16 cellular contexts compared by ENCODE assay signal in genomic region chr12:130433834-130434233, GRCh38.
DNase-seq lines count a peak whose midpoint lies in the region; ATAC-seq and TF ChIP-seq lines count a peak whose summit lies in the region.
"Had no signal": no experiment of that assay in that cellular context is flagged by ENCODE, and none has a peak within 500 bp of the region (broad histone marks: within the 10 kb centered on the region; RNA-seq: fewer than 3 reads in every experiment).

No MANE protein-coding gene starts in this region.

- TF ChIP-seq CTCF in transverse colon (IDR thresholded peaks at IDR 0.05), result no peak

- POLR2A ChIA-PET in activated CD4-positive, alpha-beta T cell treated with anti-CD3 and anti-CD28 coated beads for 36 hours (lab: Charles Lee), result no interaction called here

- peak; percentile 38 for DNase-seq in cardiac septum (ENCODE audit: low spot score)
- no peak for DNase-seq in left ventricle myocardium superior
- DNase-seq in sciatic nerve (ENCODE audit: low spot score), result peak; percentile 15
- DNase-seq in aorta, result peak; percentile 17 to 55
- no peak for DNase-seq in transverse colon
- no peak for DNase-seq in activated CD4-positive, alpha-beta T cell treated with anti-CD3 and anti-CD28 coated beads for 36 hours
- DNase-seq: C1 segment of cervical spinal cord; Calu3; CD4-positive, alpha-beta memory T cell; COR-L47; DMS53; DMS79 treated with DMSO at 0.1 percent for 48 hours; GF-D8; GOT3; HFFc6 had no signal

- no peak overlapping the region for H3K4me3 Mint-ChIP-seq in activated CD4-positive, alpha-beta T cell treated with anti-CD3 and anti-CD28 coated beads for 36 hours
- H3K4me3 Mint-ChIP-seq: CD4-positive, alpha-beta memory T cell; HFFc6 had no signal

- in situ Hi-C loops in transverse colon (cut with MboI; ENCODE audit: low pct_ligation_motif_present in 1 of 4, low pct_unique_long_range_greater_than_20kb in 1 of 4, low sequenced_read_pairs in 3 of 4), result no loop called here

- TF ChIP-seq POLR2A in transverse colon (IDR thresholded peaks at IDR 0.05), result no peak

- no peaks in the 10 kb centered on the region for H3K36me3 ChIP-seq in aorta (ENCODE audit: control insufficient read depth in 1 of 2, insufficient read depth in 2 of 2, low read length in 1 of 2)
- H3K36me3 ChIP-seq in transverse colon, result no peaks in the 10 kb centered on the region
- H3K36me3 ChIP-seq: HAP-1 had no signal

- H3K4me3 ChIP-seq in aorta (ENCODE audit: low read length in 2 of 2), result no peak overlapping the region
- H3K4me3 ChIP-seq in transverse colon, result no peak overlapping the region
- H3K4me3 ChIP-seq: HAP-1 had no signal

- no peaks in the 10 kb centered on the region for H3K27me3 Mint-ChIP-seq in activated CD4-positive, alpha-beta T cell treated with anti-CD3 and anti-CD28 coated beads for 36 hours
- H3K27me3 Mint-ChIP-seq: CD4-positive, alpha-beta memory T cell had no signal

- no peak for TF ChIP-seq EP300 in transverse colon (IDR thresholded peaks at IDR 0.05; ENCODE audit: low read depth)

- H3K9me3 ChIP-seq in aorta (ENCODE audit: control insufficient read depth, low read length) (peaks cover 2% of the 10 kb centered on the region), transverse colon (no peaks in the 10 kb centered on the region)
- H3K9me3 ChIP-seq: HAP-1 had no signal

- no peaks in the 10 kb centered on the region for H3K4me1 ChIP-seq in aorta (ENCODE audit: control insufficient read depth in 1 of 2, insufficient read depth in 2 of 2, low read length in 2 of 2)
- H3K4me1 ChIP-seq in transverse colon, result no peaks in the 10 kb centered on the region
- H3K4me1 ChIP-seq: HAP-1 had no signal

- no peaks in the 10 kb centered on the region for H3K9me3 Mint-ChIP-seq in activated CD4-positive, alpha-beta T cell treated with anti-CD3 and anti-CD28 coated beads for 36 hours (ENCODE audit: low read depth)

- intact Hi-C loops in cardiac septum (cut with DNase I), result no loop called here
- intact Hi-C loops in left ventricle myocardium superior (cut with micrococcal nuclease), result no loop called here
- intact Hi-C loops in sciatic nerve (cut with DNase I), result no loop called here
- intact Hi-C loops in aorta (cut with DNase I), result no loop called here
- intact Hi-C loops in transverse colon (cut with DNase I; ENCODE audit: low total_unique reads), result no loop called here
- intact Hi-C loops in activated CD4-positive, alpha-beta T cell treated with anti-CD3 and anti-CD28 coated beads for 36 hours (cut with DNase I, micrococcal nuclease), result no loop called here

- H3K4me1 Mint-ChIP-seq in activated CD4-positive, alpha-beta T cell treated with anti-CD3 and anti-CD28 coated beads for 36 hours, result no peaks in the 10 kb centered on the region
- H3K4me1 Mint-ChIP-seq: CD4-positive, alpha-beta memory T cell had no signal

- H3K27ac ChIP-seq in aorta (ENCODE audit: low read depth in 1 of 2, low read length in 2 of 2), result no peak overlapping the region
- no peak overlapping the region for H3K27ac ChIP-seq in transverse colon

- no peaks in the 10 kb centered on the region for H3K36me3 Mint-ChIP-seq in activated CD4-positive, alpha-beta T cell treated with anti-CD3 and anti-CD28 coated beads for 36 hours (ENCODE audit: low read depth)
- H3K36me3 Mint-ChIP-seq: CD4-positive, alpha-beta memory T cell had no signal

- WGBS in aorta, 2 donors, result 92 to 94% methylated on average over 13 of the region's 13 CpGs
- 86 to 94% methylated on average over 8 to 13 of the region's 13 CpGs for WGBS in transverse colon (ENCODE audit: low coverage in 1 of 2), 2 donors

- H3K27me3 ChIP-seq in aorta (ENCODE audit: control insufficient read depth in 1 of 2, insufficient read depth in 2 of 2, low read length in 1 of 2) (no peaks in the 10 kb centered on the region), transverse colon (no peaks in the 10 kb centered on the region)

- CTCF ChIA-PET in activated CD4-positive, alpha-beta T cell treated with anti-CD3 and anti-CD28 coated beads for 36 hours (lab: Charles Lee), result interaction anchor here (0.6 kb wide), 1 partner anchor 18 kb away, joined by 3 read pairs; no protein-coding TSS in a partner anchor

- H3K27ac Mint-ChIP-seq in activated CD4-positive, alpha-beta T cell treated with anti-CD3 and anti-CD28 coated beads for 36 hours, result no peak overlapping the region
- H3K27ac Mint-ChIP-seq: CD4-positive, alpha-beta memory T cell; HFFc6 had no signal

- ATAC-seq in left ventricle myocardium superior (no peak), sciatic nerve (no peak), aorta (ENCODE audit: low FRiP score) (no peak)
- ATAC-seq in activated CD4-positive, alpha-beta T cell treated with anti-CD3 and anti-CD28 coated beads for 36 hours, result no peak

Comparison
In these comparisons a context has a peak if more than half of its experiments do, and no peak if none do; other contexts are left out.
1. DNase-seq: peak in cardiac septum (single experiment), sciatic nerve (single experiment) and aorta (2 of 2); none in left ventricle myocardium superior (single experiment), transverse colon (single experiment) and activated CD4-positive, alpha-beta T cell treated with anti-CD3 and anti-CD28 coated beads for 36 hours (single experiment).